In genomic region chr17:32142038-32142856, GRCh38 we compare ENCODE assay signal across 8 cellular contexts. TPM values are rescaled to one million over a fixed set of nuclear protein-coding genes. Genes with fewer than 3 reads are reported as not detected.
DNase-seq lines count a peak whose midpoint lies in the region; ATAC-seq and TF ChIP-seq lines count a peak whose summit lies in the region.

Gene RHOT1, plus strand, starts transcription at chr17:32142502. Its CDS starts 191 bp downstream, at chr17:32142693.

- H3K27me3 ChIP-seq in GM23248 (replicated peaks; ENCODE audit: insufficient read depth) (no peaks in the 10 kb centered on the region), SJSA1 (replicated peaks) (no peaks in the 10 kb centered on the region), testis (no peaks in the 10 kb centered on the region)

- peaks cover 25% of the 10 kb centered on the region for H3K4me1 Mint-ChIP-seq in activated naive CD4-positive, alpha-beta T cell treated with anti-CD3 and anti-CD28 coated beads for 36 hours (ENCODE audit: low read depth)

- H3K27ac ChIP-seq in GM23248 (peak within 1 kb of the TSS; percentile 90), SJSA1 (peak within 1 kb of the TSS; percentile 75), testis (peak within 1 kb of the TSS; percentile 86 to 90)

- H3K4me1 ChIP-seq in GM23248 (ENCODE audit: insufficient read depth) = peaks cover 12% of the 10 kb centered on the region; the same call in 1 of the 2 replicates
- H3K4me1 ChIP-seq in SJSA1 (replicated peaks) = peaks cover 18% of the 10 kb centered on the region
- peaks cover 22% of the 10 kb centered on the region for H3K4me1 ChIP-seq in testis

- H3K9me3 Mint-ChIP-seq in activated naive CD4-positive, alpha-beta T cell treated with anti-CD3 and anti-CD28 coated beads for 36 hours = no peaks in the 10 kb centered on the region

- DNase-seq in EL (peak; percentile 93), GM23248 (peak; percentile 96), LNCaP clone FGC (ENCODE audit: low read depth) (peak; percentile 55), SJSA1 (ENCODE audit: low read depth in 1 of 2, low spot score in 2 of 2) (peak; percentile 74 to 85), globus pallidus (ENCODE audit: low spot score) (peak; percentile 75), omental fat pad (ENCODE audit: low spot score) (no peak), testis (peak; percentile 72)
- DNase-seq in activated naive CD4-positive, alpha-beta T cell treated with anti-CD3 and anti-CD28 coated beads for 36 hours = peak; percentile 67

- TF ChIP-seq CTCF in LNCaP clone FGC (IDR thresholded peaks at IDR 0.05; ENCODE audit: control insufficient read depth, extremely low read depth, insufficient read depth) (peak; percentile 82), omental fat pad (IDR thresholded peaks at IDR 0.05) (no peak), testis (IDR thresholded peaks at IDR 0.05) (peak in 2 of 3 experiments; percentile 39 to 76)

- no peaks in the 10 kb centered on the region for H3K9me2 ChIP-seq in GM23248 (ENCODE audit: insufficient read depth)

- peaks cover 4% of the 10 kb centered on the region for H3K36me3 Mint-ChIP-seq in activated naive CD4-positive, alpha-beta T cell treated with anti-CD3 and anti-CD28 coated beads for 36 hours (ENCODE audit: low read depth)

- no peaks in the 10 kb centered on the region for H4K20me1 ChIP-seq in GM23248 (ENCODE audit: insufficient read depth)

- H3K27me3 Mint-ChIP-seq in activated naive CD4-positive, alpha-beta T cell treated with anti-CD3 and anti-CD28 coated beads for 36 hours (ENCODE audit: low read depth) = no peaks in the 10 kb centered on the region

- H3K27ac Mint-ChIP-seq in activated naive CD4-positive, alpha-beta T cell treated with anti-CD3 and anti-CD28 coated beads for 36 hours = peak within 1 kb of the TSS; percentile 70

- 0 to 3% methylated on average over 30 to 49 of the region's 84 CpGs for WGBS in GM23248 (ENCODE audit: low coverage in 1 of 2, low lambda C conversion rate in 2 of 2, missing lambda C conversion rate in 2 of 2), 2 experiments
- 0 to 1% methylated on average over 16 to 83 of the region's 84 CpGs for WGBS in testis, 2 donors

- peaks cover 10% of the 10 kb centered on the region for H3F3A ChIP-seq in GM23248 (ENCODE audit: insufficient read depth)

- peak within 1 kb of the TSS; percentile 94 for H3K4me2 ChIP-seq in GM23248 (ENCODE audit: unreplicated experiment)

- TF ChIP-seq POLR2A in testis (IDR thresholded peaks at IDR 0.05) = no peak

- H3K4me3 ChIP-seq in GM23248 (peak within 1 kb of the TSS; percentile 95), LNCaP clone FGC (ENCODE audit: low read depth, low read length) (peak within 1 kb of the TSS; percentile 96), SJSA1 (peak within 1 kb of the TSS; percentile 83), testis (peak within 1 kb of the TSS; percentile 81 to 97)

- H3K79me2 ChIP-seq in GM23248 (ENCODE audit: insufficient read depth) = peaks cover 42% of the 10 kb centered on the region

- peak within 1 kb of the TSS; percentile 93 for H2AFZ ChIP-seq in GM23248

- CTCF ChIA-PET in activated naive CD4-positive, alpha-beta T cell treated with anti-CD3 and anti-CD28 coated beads for 36 hours (lab: Charles Lee) = interaction anchor here (0.6 to 9.0 kb wide), 10 partner anchors 9 to 134 kb away, joined by 3 to 72 read pairs (median 3); partner anchors contain the start of gene LRRC37B

- H3K9me3 ChIP-seq in GM23248 (ENCODE audit: low read depth) = no peaks in the 10 kb centered on the region
- no peaks in the 10 kb centered on the region for H3K9me3 ChIP-seq in SJSA1 (replicated peaks)
- no peaks in the 10 kb centered on the region for H3K9me3 ChIP-seq in testis

- H3K4me3 Mint-ChIP-seq in activated naive CD4-positive, alpha-beta T cell treated with anti-CD3 and anti-CD28 coated beads for 36 hours = peak within 1 kb of the TSS; percentile 91

- peak within 1 kb of the TSS; percentile 82 for H3K9ac ChIP-seq in GM23248

- in situ Hi-C loops in GM23248 (cut with MboI) = no loop called here

- intact Hi-C loops in activated naive CD4-positive, alpha-beta T cell treated with anti-CD3 and anti-CD28 coated beads for 36 hours (cut with micrococcal nuclease) = loop anchor here (10.0 kb wide), 1 partner anchor 203 kb away; the partner anchor contains the start of gene C17orf75
- intact Hi-C loops in testis (cut with DNase I; ENCODE audit: low total_unique reads) = no loop called here

- H3K36me3 ChIP-seq in GM23248 (ENCODE audit: low read depth) = no peaks in the 10 kb centered on the region
- H3K36me3 ChIP-seq in SJSA1 = peaks cover 3% of the 10 kb centered on the region; the same call in 1 of the 2 replicates
- no peaks in the 10 kb centered on the region for H3K36me3 ChIP-seq in testis (ENCODE audit: low read depth, missing control alignments)

- ATAC-seq in omental fat pad (ENCODE audit: low FRiP score) = peak; percentile 71

RNA-seq across cellular contexts. Expression of gene RHOT1, which starts in this region (rescaled TPM):
- 31.9 and 54.9 TPM in 2 replicates for total RNA-seq in GM23248 (2014; rRNA removed; shearing (Covaris generic))
- polyA plus RNA-seq in GM23248 (2016; fragmentation: Nextera tagmentation; extraction: Ambion mirVana) (25.2 and 26.9 TPM in 2 replicates), testis (ENCODE audit: insufficient read depth, low read depth, low replicate concordance) (42.6 TPM)
- total RNA-seq in SJSA1 (2014; rRNA removed; shearing (Covaris generic)) = 43.6 and 44.7 TPM in 2 replicates
- total RNA-seq in activated naive CD4-positive, alpha-beta T cell treated with anti-CD3 and anti-CD28 coated beads for 36 hours = 10 to 100 TPM; 23.0 to 23.7 TPM
- total RNA-seq in omental fat pad (10 to 100 TPM; 32.1 to 55.7 (median 42.6) TPM), testis (10 to 100 TPM; 51.3 to 60.6 TPM)

Comparison
In these comparisons a context has a peak if more than half of its experiments do, and no peak if none do; other contexts are left out.
1. CTCF ChIP-seq: peak in LNCaP clone FGC (single experiment) and testis (2 of 3); none in omental fat pad (0 of 3).
2. Peak in every context shown above with its lines, with median percentiles within 50 percentile points of each other: H3K27ac ChIP-seq and H3K4me3 ChIP-seq.